1 cellular context compared by ENCODE assay signal in the genomic region with DNA sequence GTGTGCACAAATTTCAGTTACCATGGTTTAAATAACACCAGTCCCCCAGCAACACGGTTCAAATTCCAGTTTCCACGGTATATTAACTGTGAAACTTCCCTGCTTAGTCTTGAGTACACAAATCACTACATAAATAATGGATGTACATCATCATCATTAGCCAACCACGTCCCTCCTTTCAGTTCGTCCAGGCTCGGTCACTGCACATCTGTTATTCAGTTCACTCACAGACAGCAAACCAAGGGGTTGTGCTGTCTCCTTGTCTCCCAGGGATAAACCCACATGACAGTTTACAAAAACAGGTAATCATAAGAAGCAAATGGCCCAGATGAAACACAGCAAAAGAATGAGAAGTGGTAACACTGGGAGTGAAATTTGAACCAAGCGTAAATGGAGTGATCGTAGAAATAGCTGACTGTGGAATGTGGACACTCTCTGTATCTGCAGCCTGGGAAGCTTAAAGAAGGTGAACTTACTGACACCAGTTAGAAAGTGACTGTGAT.
TF ChIP-seq lines count a peak whose summit lies in the region.

No MANE protein-coding gene starts in this region.

TF ChIP-seq in HepG2, 621 proteins besides CTCF, POLR2A, EP300 and RAD21 (continued from another document and continues in another):
- TF ChIP-seq, protein P1, sequence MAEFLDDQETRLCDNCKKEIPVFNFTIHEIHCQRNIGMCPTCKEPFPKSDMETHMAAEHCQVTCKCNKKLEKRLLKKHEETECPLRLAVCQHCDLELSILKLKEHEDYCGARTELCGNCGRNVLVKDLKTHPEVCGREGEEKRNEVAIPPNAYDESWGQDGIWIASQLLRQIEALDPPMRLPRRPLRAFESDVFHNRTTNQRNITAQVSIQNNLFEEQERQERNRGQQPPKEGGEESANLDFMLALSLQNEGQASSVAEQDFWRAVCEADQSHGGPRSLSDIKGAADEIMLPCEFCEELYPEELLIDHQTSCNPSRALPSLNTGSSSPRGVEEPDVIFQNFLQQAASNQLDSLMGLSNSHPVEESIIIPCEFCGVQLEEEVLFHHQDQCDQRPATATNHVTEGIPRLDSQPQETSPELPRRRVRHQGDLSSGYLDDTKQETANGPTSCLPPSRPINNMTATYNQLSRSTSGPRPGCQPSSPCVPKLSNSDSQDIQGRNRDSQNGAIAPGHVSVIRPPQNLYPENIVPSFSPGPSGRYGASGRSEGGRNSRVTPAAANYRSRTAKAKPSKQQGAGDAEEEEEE (CRISPR knock-in tag; IDR thresholded peaks at IDR 0.05; ENCODE audit: borderline replicate concordance) = no peak
- TF ChIP-seq PITX1 (CRISPR knock-in tag; IDR thresholded peaks at IDR 0.05) (0 out of 2 replicates have a peak, but pooled peaks have one; percentile 29), MAFK (conservative IDR thresholded peaks at IDR 0.05 in 1 of 2, IDR thresholded peaks at IDR 0.05 in 1 of 2; ENCODE audit: low read length in 2 of 2) (peak in 1 of 2 experiments; percentile 33; a peak in 1 of 4 replicates), ZNF292 (CRISPR knock-in tag; IDR thresholded peaks at IDR 0.05; ENCODE audit: borderline replicate concordance, low read depth) (peak; percentile 38; the same call in 1 of the 2 replicates), ARNT (IDR thresholded peaks at IDR 0.05) (no peak), ZNF17 (CRISPR knock-in tag; IDR thresholded peaks at IDR 0.05) (no peak), CREB1 (IDR thresholded peaks at IDR 0.05) (no peak), CREB1 (CRISPR knock-in tag; IDR thresholded peaks at IDR 0.05) (peak; percentile 34; the same call in 1 of the 2 replicates), ZNF850 (CRISPR knock-in tag; conservative IDR thresholded peaks at IDR 0.05) (no peak), PHF8 (CRISPR knock-in tag; IDR thresholded peaks at IDR 0.05) (no peak), GABPB1 (CRISPR knock-in tag; IDR thresholded peaks at IDR 0.05) (no peak), SMAD9 (CRISPR knock-in tag; IDR thresholded peaks at IDR 0.05) (no peak), MBNL3 (CRISPR knock-in tag; conservative IDR thresholded peaks at IDR 0.05) (no peak), REL (CRISPR knock-in tag; conservative IDR thresholded peaks at IDR 0.05) (0 out of 2 replicates have a peak, but pooled peaks have one; percentile 26), ZZZ3 (CRISPR knock-in tag; IDR thresholded peaks at IDR 0.05; ENCODE audit: borderline replicate concordance) (no peak), ZNF446 (CRISPR knock-in tag; IDR thresholded peaks at IDR 0.05) (no peak), ZNF607 (CRISPR knock-in tag; IDR thresholded peaks at IDR 0.05; ENCODE audit: borderline replicate concordance) (no peak), ZSCAN31 (CRISPR knock-in tag; IDR thresholded peaks at IDR 0.05; ENCODE audit: low read depth) (no peak), HCFC1 (IDR thresholded peaks at IDR 0.05; ENCODE audit: low read depth, low read length) (no peak), ZNF749 (CRISPR knock-in tag; IDR thresholded peaks at IDR 0.05; ENCODE audit: borderline replicate concordance) (no peak), ZNF3 (CRISPR knock-in tag; IDR thresholded peaks at IDR 0.05) (peak; percentile 96), ZNF790 (CRISPR knock-in tag; IDR thresholded peaks at IDR 0.05; ENCODE audit: borderline replicate concordance) (no peak), REXO4 (CRISPR knock-in tag; IDR thresholded peaks at IDR 0.05; ENCODE audit: borderline replicate concordance) (no peak)
- TF ChIP-seq, protein P2, sequence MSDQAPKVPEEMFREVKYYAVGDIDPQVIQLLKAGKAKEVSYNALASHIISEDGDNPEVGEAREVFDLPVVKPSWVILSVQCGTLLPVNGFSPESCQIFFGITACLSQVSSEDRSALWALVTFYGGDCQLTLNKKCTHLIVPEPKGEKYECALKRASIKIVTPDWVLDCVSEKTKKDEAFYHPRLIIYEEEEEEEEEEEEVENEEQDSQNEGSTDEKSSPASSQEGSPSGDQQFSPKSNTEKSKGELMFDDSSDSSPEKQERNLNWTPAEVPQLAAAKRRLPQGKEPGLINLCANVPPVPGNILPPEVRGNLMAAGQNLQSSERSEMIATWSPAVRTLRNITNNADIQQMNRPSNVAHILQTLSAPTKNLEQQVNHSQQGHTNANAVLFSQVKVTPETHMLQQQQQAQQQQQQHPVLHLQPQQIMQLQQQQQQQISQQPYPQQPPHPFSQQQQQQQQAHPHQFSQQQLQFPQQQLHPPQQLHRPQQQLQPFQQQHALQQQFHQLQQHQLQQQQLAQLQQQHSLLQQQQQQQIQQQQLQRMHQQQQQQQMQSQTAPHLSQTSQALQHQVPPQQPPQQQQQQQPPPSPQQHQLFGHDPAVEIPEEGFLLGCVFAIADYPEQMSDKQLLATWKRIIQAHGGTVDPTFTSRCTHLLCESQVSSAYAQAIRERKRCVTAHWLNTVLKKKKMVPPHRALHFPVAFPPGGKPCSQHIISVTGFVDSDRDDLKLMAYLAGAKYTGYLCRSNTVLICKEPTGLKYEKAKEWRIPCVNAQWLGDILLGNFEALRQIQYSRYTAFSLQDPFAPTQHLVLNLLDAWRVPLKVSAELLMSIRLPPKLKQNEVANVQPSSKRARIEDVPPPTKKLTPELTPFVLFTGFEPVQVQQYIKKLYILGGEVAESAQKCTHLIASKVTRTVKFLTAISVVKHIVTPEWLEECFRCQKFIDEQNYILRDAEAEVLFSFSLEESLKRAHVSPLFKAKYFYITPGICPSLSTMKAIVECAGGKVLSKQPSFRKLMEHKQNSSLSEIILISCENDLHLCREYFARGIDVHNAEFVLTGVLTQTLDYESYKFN (CRISPR knock-in tag; conservative IDR thresholded peaks at IDR 0.05) = peak; percentile 66
- TF ChIP-seq, protein P3, sequence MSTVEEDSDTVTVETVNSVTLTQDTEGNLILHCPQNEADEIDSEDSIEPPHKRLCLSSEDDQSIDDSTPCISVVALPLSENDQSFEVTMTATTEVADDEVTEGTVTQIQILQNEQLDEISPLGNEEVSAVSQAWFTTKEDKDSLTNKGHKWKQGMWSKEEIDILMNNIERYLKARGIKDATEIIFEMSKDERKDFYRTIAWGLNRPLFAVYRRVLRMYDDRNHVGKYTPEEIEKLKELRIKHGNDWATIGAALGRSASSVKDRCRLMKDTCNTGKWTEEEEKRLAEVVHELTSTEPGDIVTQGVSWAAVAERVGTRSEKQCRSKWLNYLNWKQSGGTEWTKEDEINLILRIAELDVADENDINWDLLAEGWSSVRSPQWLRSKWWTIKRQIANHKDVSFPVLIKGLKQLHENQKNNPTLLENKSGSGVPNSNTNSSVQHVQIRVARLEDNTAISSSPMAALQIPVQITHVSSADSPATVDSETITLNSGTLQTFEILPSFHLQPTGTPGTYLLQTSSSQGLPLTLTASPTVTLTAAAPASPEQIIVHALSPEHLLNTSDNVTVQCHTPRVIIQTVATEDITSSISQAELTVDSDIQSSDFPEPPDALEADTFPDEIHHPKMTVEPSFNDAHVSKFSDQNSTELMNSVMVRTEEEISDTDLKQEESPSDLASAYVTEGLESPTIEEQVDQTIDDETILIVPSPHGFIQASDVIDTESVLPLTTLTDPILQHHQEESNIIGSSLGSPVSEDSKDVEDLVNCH (CRISPR knock-in tag; IDR thresholded peaks at IDR 0.05) = no peak
- TF ChIP-seq, protein P4, sequence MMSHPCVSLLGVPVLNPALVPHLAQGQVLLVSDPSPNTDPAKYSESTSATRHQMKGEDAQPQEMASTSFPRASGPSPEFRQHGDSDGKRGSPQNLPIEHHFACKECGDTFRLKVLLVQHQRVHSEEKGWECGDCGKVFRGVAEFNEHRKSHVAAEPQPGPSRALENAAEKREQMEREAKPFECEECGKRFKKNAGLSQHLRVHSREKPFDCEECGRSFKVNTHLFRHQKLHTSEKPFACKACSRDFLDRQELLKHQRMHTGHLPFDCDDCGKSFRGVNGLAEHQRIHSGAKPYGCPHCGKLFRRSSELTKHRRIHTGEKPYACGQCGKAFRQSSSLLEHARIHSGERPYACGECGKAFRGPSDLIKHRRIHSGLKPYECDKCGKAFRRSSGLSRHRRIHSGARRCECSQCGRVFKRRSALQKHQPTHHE (CRISPR knock-in tag; IDR thresholded peaks at IDR 0.05; ENCODE audit: borderline replicate concordance) = no peak
- TF ChIP-seq, protein P5, sequence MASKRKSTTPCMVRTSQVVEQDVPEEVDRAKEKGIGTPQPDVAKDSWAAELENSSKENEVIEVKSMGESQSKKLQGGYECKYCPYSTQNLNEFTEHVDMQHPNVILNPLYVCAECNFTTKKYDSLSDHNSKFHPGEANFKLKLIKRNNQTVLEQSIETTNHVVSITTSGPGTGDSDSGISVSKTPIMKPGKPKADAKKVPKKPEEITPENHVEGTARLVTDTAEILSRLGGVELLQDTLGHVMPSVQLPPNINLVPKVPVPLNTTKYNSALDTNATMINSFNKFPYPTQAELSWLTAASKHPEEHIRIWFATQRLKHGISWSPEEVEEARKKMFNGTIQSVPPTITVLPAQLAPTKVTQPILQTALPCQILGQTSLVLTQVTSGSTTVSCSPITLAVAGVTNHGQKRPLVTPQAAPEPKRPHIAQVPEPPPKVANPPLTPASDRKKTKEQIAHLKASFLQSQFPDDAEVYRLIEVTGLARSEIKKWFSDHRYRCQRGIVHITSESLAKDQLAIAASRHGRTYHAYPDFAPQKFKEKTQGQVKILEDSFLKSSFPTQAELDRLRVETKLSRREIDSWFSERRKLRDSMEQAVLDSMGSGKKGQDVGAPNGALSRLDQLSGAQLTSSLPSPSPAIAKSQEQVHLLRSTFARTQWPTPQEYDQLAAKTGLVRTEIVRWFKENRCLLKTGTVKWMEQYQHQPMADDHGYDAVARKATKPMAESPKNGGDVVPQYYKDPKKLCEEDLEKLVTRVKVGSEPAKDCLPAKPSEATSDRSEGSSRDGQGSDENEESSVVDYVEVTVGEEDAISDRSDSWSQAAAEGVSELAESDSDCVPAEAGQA (IDR thresholded peaks at IDR 0.05; ENCODE audit: low read depth) = no peak
- TF ChIP-seq, protein P5 (CRISPR knock-in tag; IDR thresholded peaks at IDR 0.05; ENCODE audit: borderline replicate concordance) = peak; percentile 25; the same call in 1 of the 2 replicates
- TF ChIP-seq, protein P6, sequence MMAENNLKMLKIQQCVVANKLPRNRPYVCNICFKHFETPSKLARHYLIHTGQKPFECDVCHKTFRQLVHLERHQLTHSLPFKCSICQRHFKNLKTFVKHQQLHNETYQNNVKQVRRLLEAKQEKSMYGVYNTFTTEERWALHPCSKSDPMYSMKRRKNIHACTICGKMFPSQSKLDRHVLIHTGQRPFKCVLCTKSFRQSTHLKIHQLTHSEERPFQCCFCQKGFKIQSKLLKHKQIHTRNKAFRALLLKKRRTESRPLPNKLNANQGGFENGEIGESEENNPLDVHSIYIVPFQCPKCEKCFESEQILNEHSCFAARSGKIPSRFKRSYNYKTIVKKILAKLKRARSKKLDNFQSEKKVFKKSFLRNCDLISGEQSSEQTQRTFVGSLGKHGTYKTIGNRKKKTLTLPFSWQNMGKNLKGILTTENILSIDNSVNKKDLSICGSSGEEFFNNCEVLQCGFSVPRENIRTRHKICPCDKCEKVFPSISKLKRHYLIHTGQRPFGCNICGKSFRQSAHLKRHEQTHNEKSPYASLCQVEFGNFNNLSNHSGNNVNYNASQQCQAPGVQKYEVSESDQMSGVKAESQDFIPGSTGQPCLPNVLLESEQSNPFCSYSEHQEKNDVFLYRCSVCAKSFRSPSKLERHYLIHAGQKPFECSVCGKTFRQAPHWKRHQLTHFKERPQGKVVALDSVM (CRISPR knock-in tag; IDR thresholded peaks at IDR 0.05) = no peak
- TF ChIP-seq, protein P7, sequence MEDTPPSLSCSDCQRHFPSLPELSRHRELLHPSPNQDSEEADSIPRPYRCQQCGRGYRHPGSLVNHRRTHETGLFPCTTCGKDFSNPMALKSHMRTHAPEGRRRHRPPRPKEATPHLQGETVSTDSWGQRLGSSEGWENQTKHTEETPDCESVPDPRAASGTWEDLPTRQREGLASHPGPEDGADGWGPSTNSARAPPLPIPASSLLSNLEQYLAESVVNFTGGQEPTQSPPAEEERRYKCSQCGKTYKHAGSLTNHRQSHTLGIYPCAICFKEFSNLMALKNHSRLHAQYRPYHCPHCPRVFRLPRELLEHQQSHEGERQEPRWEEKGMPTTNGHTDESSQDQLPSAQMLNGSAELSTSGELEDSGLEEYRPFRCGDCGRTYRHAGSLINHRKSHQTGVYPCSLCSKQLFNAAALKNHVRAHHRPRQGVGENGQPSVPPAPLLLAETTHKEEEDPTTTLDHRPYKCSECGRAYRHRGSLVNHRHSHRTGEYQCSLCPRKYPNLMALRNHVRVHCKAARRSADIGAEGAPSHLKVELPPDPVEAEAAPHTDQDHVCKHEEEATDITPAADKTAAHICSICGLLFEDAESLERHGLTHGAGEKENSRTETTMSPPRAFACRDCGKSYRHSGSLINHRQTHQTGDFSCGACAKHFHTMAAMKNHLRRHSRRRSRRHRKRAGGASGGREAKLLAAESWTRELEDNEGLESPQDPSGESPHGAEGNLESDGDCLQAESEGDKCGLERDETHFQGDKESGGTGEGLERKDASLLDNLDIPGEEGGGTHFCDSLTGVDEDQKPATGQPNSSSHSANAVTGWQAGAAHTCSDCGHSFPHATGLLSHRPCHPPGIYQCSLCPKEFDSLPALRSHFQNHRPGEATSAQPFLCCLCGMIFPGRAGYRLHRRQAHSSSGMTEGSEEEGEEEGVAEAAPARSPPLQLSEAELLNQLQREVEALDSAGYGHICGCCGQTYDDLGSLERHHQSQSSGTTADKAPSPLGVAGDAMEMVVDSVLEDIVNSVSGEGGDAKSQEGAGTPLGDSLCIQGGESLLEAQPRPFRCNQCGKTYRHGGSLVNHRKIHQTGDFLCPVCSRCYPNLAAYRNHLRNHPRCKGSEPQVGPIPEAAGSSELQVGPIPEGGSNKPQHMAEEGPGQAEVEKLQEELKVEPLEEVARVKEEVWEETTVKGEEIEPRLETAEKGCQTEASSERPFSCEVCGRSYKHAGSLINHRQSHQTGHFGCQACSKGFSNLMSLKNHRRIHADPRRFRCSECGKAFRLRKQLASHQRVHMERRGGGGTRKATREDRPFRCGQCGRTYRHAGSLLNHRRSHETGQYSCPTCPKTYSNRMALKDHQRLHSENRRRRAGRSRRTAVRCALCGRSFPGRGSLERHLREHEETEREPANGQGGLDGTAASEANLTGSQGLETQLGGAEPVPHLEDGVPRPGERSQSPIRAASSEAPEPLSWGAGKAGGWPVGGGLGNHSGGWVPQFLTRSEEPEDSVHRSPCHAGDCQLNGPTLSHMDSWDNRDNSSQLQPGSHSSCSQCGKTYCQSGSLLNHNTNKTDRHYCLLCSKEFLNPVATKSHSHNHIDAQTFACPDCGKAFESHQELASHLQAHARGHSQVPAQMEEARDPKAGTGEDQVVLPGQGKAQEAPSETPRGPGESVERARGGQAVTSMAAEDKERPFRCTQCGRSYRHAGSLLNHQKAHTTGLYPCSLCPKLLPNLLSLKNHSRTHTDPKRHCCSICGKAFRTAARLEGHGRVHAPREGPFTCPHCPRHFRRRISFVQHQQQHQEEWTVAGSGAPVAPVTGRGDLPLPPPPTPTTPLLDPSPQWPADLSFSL (CRISPR knock-in tag; IDR thresholded peaks at IDR 0.05) = 0 out of 2 replicates have a peak, but pooled peaks have one; percentile 33
